ENCODE assay signal across 1 cellular context in genomic region chr14:67695394-67695949, GRCh38.
TF ChIP-seq lines count a peak whose summit lies in the region.

RDH11 (minus strand) TSS chr14:67695764; CDS start chr14:67695703, 61 bp downstream.

TF ChIP-seq in HepG2, 621 proteins besides CTCF, POLR2A, EP300 and RAD21 (continued from another document and continues in another):
- TF ChIP-seq ARID5B (CRISPR knock-in tag; IDR thresholded peaks at IDR 0.05) (no peak), KDM3A (CRISPR knock-in tag; IDR thresholded peaks at IDR 0.05; ENCODE audit: low read depth) (peak; percentile 45; the same call in 1 of the 2 replicates), HOMEZ (CRISPR knock-in tag; IDR thresholded peaks at IDR 0.05; ENCODE audit: low read depth) (no peak), THYN1 (CRISPR knock-in tag; IDR thresholded peaks at IDR 0.05; ENCODE audit: borderline replicate concordance, low read depth) (no peak), BRCA1 (CRISPR knock-in tag; IDR thresholded peaks at IDR 0.05) (no peak; the same call in 1 of the 2 replicates), MIER3 (CRISPR knock-in tag; IDR thresholded peaks at IDR 0.05; ENCODE audit: borderline replicate concordance) (peak; percentile 67; the same call in 1 of the 2 replicates), ATF1 (CRISPR knock-in tag; IDR thresholded peaks at IDR 0.05) (peak; percentile 71), SP5 (CRISPR knock-in tag; IDR thresholded peaks at IDR 0.05; ENCODE audit: borderline replicate concordance, low read depth) (peak; percentile 58), ZNF318 (CRISPR knock-in tag; IDR thresholded peaks at IDR 0.05) (no peak), TCF12 (IDR thresholded peaks at IDR 0.05) (no peak), TCF12 (CRISPR knock-in tag; IDR thresholded peaks at IDR 0.05) (no peak), ZNF431 (CRISPR knock-in tag; IDR thresholded peaks at IDR 0.05; ENCODE audit: borderline replicate concordance, low read depth) (no peak), ARNT2 (CRISPR knock-in tag; IDR thresholded peaks at IDR 0.05; ENCODE audit: low read depth) (no peak), CBX1 (IDR thresholded peaks at IDR 0.05; ENCODE audit: low read depth) (peak; percentile 63), HOXD1 (CRISPR knock-in tag; IDR thresholded peaks at IDR 0.05) (no peak), ZNF160 (CRISPR knock-in tag; IDR thresholded peaks at IDR 0.05) (no peak), THAP8 (CRISPR knock-in tag; IDR thresholded peaks at IDR 0.05; ENCODE audit: borderline replicate concordance) (no peak), ZNF777 (CRISPR knock-in tag; IDR thresholded peaks at IDR 0.05) (no peak), SNAI1 (CRISPR knock-in tag; IDR thresholded peaks at IDR 0.05; ENCODE audit: borderline replicate concordance) (0 out of 2 replicates have a peak, but pooled peaks have one; percentile 26), HDAC2 (CRISPR knock-in tag; IDR thresholded peaks at IDR 0.05) (peak; percentile 58; the same call in 1 of the 2 replicates), NFKBIZ (CRISPR knock-in tag; IDR thresholded peaks at IDR 0.05) (no peak), ZNF292 (CRISPR knock-in tag; IDR thresholded peaks at IDR 0.05; ENCODE audit: borderline replicate concordance, low read depth) (no peak), SP4 (CRISPR knock-in tag; IDR thresholded peaks at IDR 0.05) (peak; percentile 13; the same call in 1 of the 2 replicates), JUNB (CRISPR knock-in tag; IDR thresholded peaks at IDR 0.05; ENCODE audit: borderline replicate concordance) (no peak), ZBTB33 (CRISPR knock-in tag; IDR thresholded peaks at IDR 0.05) (no peak), ZNF770 (CRISPR knock-in tag; IDR thresholded peaks at IDR 0.05) (no peak), HOXA3 (CRISPR knock-in tag; IDR thresholded peaks at IDR 0.05) (peak; percentile 92), KDM4B (CRISPR knock-in tag; IDR thresholded peaks at IDR 0.05) (0 out of 2 replicates have a peak, but pooled peaks have one; percentile 17), TBL1XR1 (IDR thresholded peaks at IDR 0.05; ENCODE audit: borderline replicate concordance, low read length, partially characterized antibody) (peak; percentile 18), CSRNP2 (CRISPR knock-in tag; conservative IDR thresholded peaks at IDR 0.05; ENCODE audit: low read depth) (no peak), IKZF5 (CRISPR knock-in tag; IDR thresholded peaks at IDR 0.05) (no peak; the same call in 1 of the 2 replicates), TBX3 (IDR thresholded peaks at IDR 0.05; ENCODE audit: borderline replicate concordance) (no peak), ISX (CRISPR knock-in tag; conservative IDR thresholded peaks at IDR 0.05) (no peak), ZFP36 (IDR thresholded peaks at IDR 0.05; ENCODE audit: borderline replicate concordance, low read depth, low read length, partially characterized antibody) (no peak), ATAD3A (CRISPR knock-in tag; IDR thresholded peaks at IDR 0.05) (no peak), ZNF678 (CRISPR knock-in tag; IDR thresholded peaks at IDR 0.05) (no peak)
